ENCODE assay signal across 22 cellular contexts in genomic region chr3:63986147-63986546, GRCh38. TPM values are rescaled to one million over a fixed set of nuclear protein-coding genes. Genes with fewer than 3 reads are reported as not detected.
DNase-seq lines count a peak whose midpoint lies in the region; ATAC-seq and TF ChIP-seq lines count a peak whose summit lies in the region.
"Had no signal": no experiment of that assay in that cellular context is flagged by ENCODE, and none has a peak within 500 bp of the region (broad histone marks: within the 10 kb centered on the region; RNA-seq: fewer than 3 reads in every experiment).

No MANE protein-coding gene starts in this region.

- CTCF ChIA-PET in activated CD8-positive, alpha-beta T cell treated with anti-CD3 and anti-CD28 coated beads for 36 hours (lab: Charles Lee): interaction anchor here (28.1 to 32.0 kb wide), 2 partner anchors 1 to 15 kb away, joined by 595 read pairs; no protein-coding TSS in a partner anchor
- CTCF ChIA-PET in activated CD8-positive, alpha-beta T cell treated with anti-CD3 and anti-CD28 coated beads, Interleukin-2, amount 10 ng/mL, durations not matched to agents 7 days and 5 days (lab: Charles Lee): interaction anchor here (0.7 to 4.7 kb wide), 3 partner anchors 8 to 19 kb away, joined by 3 to 31 read pairs (median 3); no protein-coding TSS in a partner anchor

- DNase-seq in activated CD8-positive, alpha-beta T cell treated with anti-CD3 and anti-CD28 coated beads for 36 hours: no peak
- no peak for DNase-seq in activated CD8-positive, alpha-beta T cell treated with anti-CD3 and anti-CD28 coated beads, Interleukin-2, amount 10 ng/mL, durations not matched to agents 7 days and 5 days
- DNase-seq in endothelial cell (ENCODE audit: low spot score) (no peak), psoas muscle (no peak), iPS-NIHi7 (ENCODE audit: extremely low spot score) (no peak)
- DNase-seq: activated CD4-positive, CD25-positive, alpha-beta regulatory T cell treated with anti-CD3 and anti-CD28 coated beads, Interleukin-2, amount 50 U/mL, for 72 hours; adrenal gland; DMS53; effector CD8-positive, alpha-beta T cell; kidney; mesenchymal stem cell; MG63; NCI-H146; NCI-H2227 treated with DMSO at 0.1 percent for 48 hours; T-helper 9 cell; tibial artery had no signal

- H3K36me3 Mint-ChIP-seq in activated CD8-positive, alpha-beta T cell treated with anti-CD3 and anti-CD28 coated beads for 36 hours (ENCODE audit: low read depth): peaks cover 53% of the 10 kb centered on the region
- peaks cover 80% of the 10 kb centered on the region for H3K36me3 Mint-ChIP-seq in activated CD8-positive, alpha-beta T cell treated with anti-CD3 and anti-CD28 coated beads, Interleukin-2, amount 10 ng/mL, durations not matched to agents 7 days and 5 days (ENCODE audit: low read depth)
- H3K36me3 Mint-ChIP-seq in IgD-negative memory B cell (peaks cover 5% of the 10 kb centered on the region), endothelial cell (ENCODE audit: low read depth, unreplicated experiment) (peaks cover 34% of the 10 kb centered on the region)

- H3K9me3 ChIP-seq in psoas muscle: no peaks in the 10 kb centered on the region
- H3K9me3 ChIP-seq: adrenal gland; BLaER1 treated with 17β-estradiol and CSF1 and Interleukin-3, amounts not matched to agents 10 nM and 100 nM; MG63; right atrium auricular region; tibial artery had no signal

- POLR2A ChIA-PET in activated CD8-positive, alpha-beta T cell treated with anti-CD3 and anti-CD28 coated beads for 36 hours (lab: Charles Lee): no interaction called here
- POLR2A ChIA-PET in activated CD8-positive, alpha-beta T cell treated with anti-CD3 and anti-CD28 coated beads, Interleukin-2, amount 10 ng/mL, durations not matched to agents 7 days and 5 days (lab: Charles Lee): no interaction called here

- H3K4me1 ChIP-seq in psoas muscle: peaks cover 12% of the 10 kb centered on the region
- H3K4me1 ChIP-seq: adrenal gland, right atrium auricular region, tibial artery had no signal

- H3K36me3 ChIP-seq in psoas muscle (ENCODE audit: insufficient read depth in 1 of 2, low read depth in 1 of 2): peaks cover 16 to 81% of the 10 kb centered on the region in 2 donors

- no peak overlapping the region for H3K4me3 ChIP-seq in psoas muscle
- H3K4me3 ChIP-seq: adrenal gland; BLaER1 treated with 17β-estradiol and CSF1 and Interleukin-3, amounts not matched to agents 10 nM and 100 nM; MG63; right atrium auricular region; tibial artery had no signal

- no peak overlapping the region for H3K27ac ChIP-seq in psoas muscle
- H3K27ac ChIP-seq: adrenal gland; BLaER1 treated with 17β-estradiol and CSF1 and Interleukin-3, amounts not matched to agents 10 nM and 100 nM; right atrium auricular region; tibial artery had no signal

- no peaks in the 10 kb centered on the region for H3K27me3 ChIP-seq in psoas muscle (ENCODE audit: insufficient read depth in 3 of 3, low read length in 2 of 3)
- H3K27me3 ChIP-seq: adrenal gland; BLaER1 treated with 17β-estradiol and CSF1 and Interleukin-3, amounts not matched to agents 10 nM and 100 nM; MG63; right atrium auricular region; tibial artery had no signal

- peak overlapping the region; percentile 47 for H3K27ac Mint-ChIP-seq in activated CD8-positive, alpha-beta T cell treated with anti-CD3 and anti-CD28 coated beads for 36 hours
- no peak overlapping the region for H3K27ac Mint-ChIP-seq in activated CD8-positive, alpha-beta T cell treated with anti-CD3 and anti-CD28 coated beads, Interleukin-2, amount 10 ng/mL, durations not matched to agents 7 days and 5 days
- H3K27ac Mint-ChIP-seq in IgD-negative memory B cell: peak overlapping the region in 2 of 3 donors; percentile 25 to 41
- H3K27ac Mint-ChIP-seq in endothelial cell (ENCODE audit: unreplicated experiment): no peak overlapping the region

- 43 to 47% (median 45%) methylated on average over 7 of the region's 7 CpGs for WGBS in psoas muscle, 3 donors

- H3K4me1 Mint-ChIP-seq in activated CD8-positive, alpha-beta T cell treated with anti-CD3 and anti-CD28 coated beads for 36 hours (ENCODE audit: low read depth): peaks cover 48% of the 10 kb centered on the region
- peaks cover 44% of the 10 kb centered on the region for H3K4me1 Mint-ChIP-seq in activated CD8-positive, alpha-beta T cell treated with anti-CD3 and anti-CD28 coated beads, Interleukin-2, amount 10 ng/mL, durations not matched to agents 7 days and 5 days (ENCODE audit: low read depth)
- peaks cover 0 to 8% (median 3%) of the 10 kb centered on the region in 3 donors for H3K4me1 Mint-ChIP-seq in IgD-negative memory B cell
- peaks cover 16% of the 10 kb centered on the region for H3K4me1 Mint-ChIP-seq in endothelial cell (ENCODE audit: unreplicated experiment)

- no peak for TF ChIP-seq CTCF in activated CD8-positive, alpha-beta T cell treated with anti-CD3 and anti-CD28 coated beads for 36 hours (IDR thresholded peaks at IDR 0.05)
- no peak for TF ChIP-seq CTCF in endothelial cell (IDR thresholded peaks at IDR 0.05; ENCODE audit: unreplicated experiment)
- TF ChIP-seq CTCF in psoas muscle (IDR thresholded peaks at IDR 0.05): no peak

- no peaks in the 10 kb centered on the region for H3K27me3 Mint-ChIP-seq in activated CD8-positive, alpha-beta T cell treated with anti-CD3 and anti-CD28 coated beads for 36 hours
- no peaks in the 10 kb centered on the region for H3K27me3 Mint-ChIP-seq in activated CD8-positive, alpha-beta T cell treated with anti-CD3 and anti-CD28 coated beads, Interleukin-2, amount 10 ng/mL, durations not matched to agents 7 days and 5 days (ENCODE audit: low read depth)
- no peaks in the 10 kb centered on the region for H3K27me3 Mint-ChIP-seq in IgD-negative memory B cell
- H3K27me3 Mint-ChIP-seq in endothelial cell (ENCODE audit: unreplicated experiment): no peaks in the 10 kb centered on the region

- no peaks in the 10 kb centered on the region for H3K9me3 Mint-ChIP-seq in activated CD8-positive, alpha-beta T cell treated with anti-CD3 and anti-CD28 coated beads for 36 hours
- H3K9me3 Mint-ChIP-seq in activated CD8-positive, alpha-beta T cell treated with anti-CD3 and anti-CD28 coated beads, Interleukin-2, amount 10 ng/mL, durations not matched to agents 7 days and 5 days (ENCODE audit: insufficient read depth): no peaks in the 10 kb centered on the region
- H3K9me3 Mint-ChIP-seq in IgD-negative memory B cell: no peaks in the 10 kb centered on the region
- H3K9me3 Mint-ChIP-seq in endothelial cell (ENCODE audit: unreplicated experiment): no peaks in the 10 kb centered on the region

- ATAC-seq in activated CD8-positive, alpha-beta T cell treated with anti-CD3 and anti-CD28 coated beads for 36 hours: no peak
- no peak for ATAC-seq in activated CD8-positive, alpha-beta T cell treated with anti-CD3 and anti-CD28 coated beads, Interleukin-2, amount 10 ng/mL, durations not matched to agents 7 days and 5 days
- ATAC-seq in psoas muscle (peak; percentile 64 to 92 (median 82)), GM19397 (IDR thresholded peaks at IDR 0.05; ENCODE audit: unreplicated experiment) (no peak), HG02852 (IDR thresholded peaks at IDR 0.05; ENCODE audit: unreplicated experiment) (no peak)
- ATAC-seq: Panc1 had no signal

- intact Hi-C loops in activated CD8-positive, alpha-beta T cell treated with anti-CD3 and anti-CD28 coated beads for 36 hours (cut with micrococcal nuclease): no loop called here
- intact Hi-C loops in psoas muscle (cut with DNase I): no loop called here

- H3K4me3 Mint-ChIP-seq in activated CD8-positive, alpha-beta T cell treated with anti-CD3 and anti-CD28 coated beads for 36 hours: no peak overlapping the region
- H3K4me3 Mint-ChIP-seq in activated CD8-positive, alpha-beta T cell treated with anti-CD3 and anti-CD28 coated beads, Interleukin-2, amount 10 ng/mL, durations not matched to agents 7 days and 5 days: no peak overlapping the region
- no peak overlapping the region for H3K4me3 Mint-ChIP-seq in IgD-negative memory B cell
- H3K4me3 Mint-ChIP-seq in endothelial cell (ENCODE audit: unreplicated experiment): peak overlapping the region; percentile 32

RNA-seq across cellular contexts. Expression of gene PSMD6, which starts 37.1 kb away (rescaled TPM):
- 100 to 1,000 TPM; 110 to 113 TPM for total RNA-seq in activated CD8-positive, alpha-beta T cell treated with anti-CD3 and anti-CD28 coated beads for 36 hours
- total RNA-seq in activated CD8-positive, alpha-beta T cell treated with anti-CD3 and anti-CD28 coated beads, Interleukin-2, amount 10 ng/mL, durations not matched to agents 7 days and 5 days: 10 to 100 TPM; 81.2 to 86.3 TPM
- polyA plus RNA-seq in IgD-negative memory B cell (97.6 TPM), psoas muscle (100 to 1,000 TPM; 145 to 333 (median 186) TPM)
- total RNA-seq in endothelial cell (ENCODE audit: unreplicated experiment) (87.0 TPM), psoas muscle (100 to 1,000 TPM in 3 of 4 donors, 10 to 100 TPM in 1; 81.8 to 180 (median 128) TPM)

Comparison
In these comparisons a context has a peak if more than half of its experiments do, and no peak if none do; other contexts are left out.
1. H3K27ac Mint-ChIP-seq: peak in activated CD8-positive, alpha-beta T cell treated with anti-CD3 and anti-CD28 coated beads for 36 hours (single experiment) and IgD-negative memory B cell (2 of 3); none in activated CD8-positive, alpha-beta T cell treated with anti-CD3 and anti-CD28 coated beads, Interleukin-2, amount 10 ng/mL, durations not matched to agents 7 days and 5 days (single experiment) and endothelial cell (single experiment).
2. ATAC-seq: peak in psoas muscle (4 of 4); none in activated CD8-positive, alpha-beta T cell treated with anti-CD3 and anti-CD28 coated beads for 36 hours (single experiment), activated CD8-positive, alpha-beta T cell treated with anti-CD3 and anti-CD28 coated beads, Interleukin-2, amount 10 ng/mL, durations not matched to agents 7 days and 5 days (single experiment), GM19397 (single experiment) and HG02852 (single experiment).